8 cellular contexts compared by ENCODE assay signal in genomic region chr2:100562613-100563406, GRCh38. TPM values are rescaled to one million over a fixed set of nuclear protein-coding genes. Genes with fewer than 3 reads are reported as not detected.
DNase-seq lines count a peak whose midpoint lies in the region; ATAC-seq and TF ChIP-seq lines count a peak whose summit lies in the region.

PDCL3 (plus strand) TSS chr2:100562993; CDS start chr2:100563068, 75 bp downstream.

- no peaks in the 10 kb centered on the region for H3K27me3 ChIP-seq in left ventricle myocardium inferior (ENCODE audit: low read depth)

- H3K36me3 Mint-ChIP-seq in T-helper 17 cell (ENCODE audit: low read depth) = peaks cover 4% of the 10 kb centered on the region
- peaks cover 10% of the 10 kb centered on the region for H3K36me3 Mint-ChIP-seq in progenitor cell of endocrine pancreas (ENCODE audit: insufficient read depth)

- peak; percentile 94 for ATAC-seq in HG02885 (IDR thresholded peaks at IDR 0.05; ENCODE audit: poor library complexity, unreplicated experiment)
- ATAC-seq in T-helper 17 cell = peak; percentile 91

- TF ChIP-seq POLR2A in GM15510 (IDR thresholded peaks at IDR 0.05; ENCODE audit: borderline replicate concordance, extremely low read depth, insufficient read length) = peak; percentile 74

- DNase-seq in NCI-H1694 treated with DMSO at 0.1 percent for 48 hours (lab: John Stamatoyannopoulos, UW) (peak; percentile 93), T-helper 17 cell (peak; percentile 92 to 93 (median 93)), amygdala (lab: John Stamatoyannopoulos, UW) (peak; percentile 69 to 97 (median 92)), left ventricle myocardium inferior (peak; percentile 95), progenitor cell of endocrine pancreas (ENCODE audit: low spot score, unreplicated experiment) (peak; percentile 91), ureter (ENCODE audit: low spot score) (peak; percentile 97)

- peak within 1 kb of the TSS; percentile 77 for H3K4me3 ChIP-seq in left ventricle myocardium inferior

- H3K9me3 ChIP-seq in T-helper 17 cell (ENCODE audit: control insufficient read depth, low read length, poor library complexity, severe bottlenecking) (no peaks in the 10 kb centered on the region), left ventricle myocardium inferior (replicated peaks) (no peaks in the 10 kb centered on the region)

- H3K27me3 Mint-ChIP-seq in T-helper 17 cell (no peaks in the 10 kb centered on the region), progenitor cell of endocrine pancreas (peaks cover 9% of the 10 kb centered on the region)

- intact Hi-C loops in left ventricle myocardium inferior (cut with micrococcal nuclease) = no loop called here

- H3K27ac ChIP-seq in left ventricle myocardium inferior (replicated peaks) = peak within 1 kb of the TSS; percentile 95

- peak within 1 kb of the TSS; percentile 96 for H3K27ac Mint-ChIP-seq in T-helper 17 cell
- H3K27ac Mint-ChIP-seq in progenitor cell of endocrine pancreas = peak within 1 kb of the TSS; percentile 99

- H3K4me3 Mint-ChIP-seq in T-helper 17 cell (peak within 1 kb of the TSS; percentile 99), progenitor cell of endocrine pancreas (ENCODE audit: low read depth) (peak within 1 kb of the TSS; percentile 91)

- H3K4me1 Mint-ChIP-seq in T-helper 17 cell (peaks cover 41% of the 10 kb centered on the region), progenitor cell of endocrine pancreas (ENCODE audit: low read depth) (peaks cover 6% of the 10 kb centered on the region)

- H3K4me1 ChIP-seq in left ventricle myocardium inferior = peaks cover 18% of the 10 kb centered on the region

- TF ChIP-seq CTCF in left ventricle myocardium inferior (IDR thresholded peaks at IDR 0.05; ENCODE audit: borderline replicate concordance) = no peak
- peak; percentile 30 for TF ChIP-seq CTCF in progenitor cell of endocrine pancreas (IDR thresholded peaks at IDR 0.05; ENCODE audit: unreplicated experiment)

- peaks cover 15% of the 10 kb centered on the region for H3K36me3 ChIP-seq in left ventricle myocardium inferior

- no peaks in the 10 kb centered on the region for H3K9me3 Mint-ChIP-seq in progenitor cell of endocrine pancreas (ENCODE audit: low read depth)

RNA-seq across cellular contexts. Expression of gene PDCL3, which starts in this region (rescaled TPM):
- total RNA-seq in T-helper 17 cell = 10 to 100 TPM; 24.6 to 25.7 TPM
- total RNA-seq in left ventricle myocardium inferior = 27.6 TPM
- 36.8 and 37.1 TPM in 2 replicates for total RNA-seq in progenitor cell of endocrine pancreas
- 23.7 TPM for total RNA-seq in ureter

Comparison
In these comparisons a context has a peak if more than half of its experiments do, and no peak if none do; other contexts are left out.
1. Peak in every context shown above with its lines: DNase-seq, ATAC-seq, H3K4me3 ChIP-seq and H3K27ac ChIP-seq.